20 cellular contexts compared by ENCODE assay signal in the genomic region with DNA sequence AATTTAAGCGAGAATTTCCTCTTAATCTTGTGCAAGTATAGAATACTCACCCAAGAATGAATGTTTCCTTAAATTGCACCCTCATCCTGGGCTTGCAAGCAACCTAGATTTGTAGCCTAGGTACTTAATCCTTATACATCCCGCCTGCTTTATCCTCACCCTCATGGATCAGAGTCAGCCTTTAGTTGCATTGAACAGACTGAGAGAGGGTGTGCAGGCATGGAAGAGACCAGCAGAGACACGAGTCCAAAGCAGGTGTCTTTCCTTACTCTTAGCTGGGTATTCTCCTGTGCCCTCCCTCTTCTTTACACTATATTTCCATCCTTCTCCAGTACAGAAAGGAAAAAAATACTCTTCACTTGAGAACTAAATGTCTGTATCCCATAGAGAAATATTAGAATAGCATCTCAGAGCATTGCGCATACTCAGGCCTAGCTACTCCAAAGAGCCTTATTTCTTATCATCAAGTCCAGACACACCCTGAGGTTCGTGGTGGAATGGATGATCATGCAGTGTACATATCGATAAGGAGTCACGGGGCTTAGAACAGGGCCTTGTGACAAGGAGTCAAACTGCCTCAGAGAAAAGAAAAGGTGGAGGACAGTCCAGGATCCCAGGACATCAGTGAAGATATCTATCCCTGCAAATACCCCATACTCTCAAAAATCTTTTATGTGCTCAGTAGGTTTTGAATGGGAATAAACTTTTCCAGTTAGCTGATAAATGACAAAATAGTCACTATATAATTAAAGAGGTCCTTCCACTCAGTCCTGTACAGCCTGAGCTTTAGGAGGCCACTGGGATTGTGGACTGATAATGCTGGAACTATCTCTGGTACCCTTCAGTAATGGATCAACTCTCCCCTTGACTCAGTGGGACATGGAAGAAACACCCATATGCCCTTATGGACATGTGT.
"Had no signal": no experiment of that assay in that cellular context is flagged by ENCODE, and none has a peak within 500 bp of the region (broad histone marks: within the 10 kb centered on the region; RNA-seq: fewer than 3 reads in every experiment).

No MANE protein-coding gene starts in this region.

- DNase-seq: activated CD4-positive, alpha-beta T cell treated with anti-CD3 and anti-CD28 coated beads for 4 hours; activated CD4-positive, alpha-beta T cell treated with anti-CD3 and anti-CD28 coated beads, Interleukin-2, amount 50 U/mL, for 4 hours; activated CD8-positive, alpha-beta memory T cell treated with anti-CD3 and anti-CD28 coated beads, Interleukin-2, amount 50 U/mL, for 48 hours; activated CD8-positive, alpha-beta T cell treated with anti-CD3 and anti-CD28 coated beads, Interleukin-2, amount 10 ng/mL, durations not matched to agents 7 days and 5 days; activated naive CD4-positive, alpha-beta T cell treated with anti-CD3 and anti-CD28 coated beads, Interleukin-2, amount 50 U/mL, for 16 hours; activated T-cell treated with anti-CD3 and anti-CD28 coated beads, Interleukin-2, amount 50 U/mL, for 1 hour; aorta; Kasumi-1; KBM-7; NCI-H1092; NCI-H1417; NCI-H1930; NCI-H2171 treated with DMSO at 0.1 percent for 48 hours; NCI-H345; NCI-H510A; NCI-H526 treated with DMSO at 0.1 percent for 48 hours; PC-9; SIG-M5; T-helper 1 cell had no signal

- H3K27ac Mint-ChIP-seq: activated CD8-positive, alpha-beta T cell treated with anti-CD3 and anti-CD28 coated beads, Interleukin-2, amount 10 ng/mL, durations not matched to agents 7 days and 5 days had no signal

- H3K4me1 Mint-ChIP-seq: central memory CD8-positive, alpha-beta T cell had no signal

- H3K27me3 Mint-ChIP-seq: central memory CD8-positive, alpha-beta T cell had no signal

- H3K9me3 Mint-ChIP-seq: central memory CD8-positive, alpha-beta T cell had no signal

- H3K4me3 Mint-ChIP-seq: activated CD8-positive, alpha-beta T cell treated with anti-CD3 and anti-CD28 coated beads, Interleukin-2, amount 10 ng/mL, durations not matched to agents 7 days and 5 days; central memory CD8-positive, alpha-beta T cell had no signal
